10 cellular contexts compared by ENCODE assay signal in the genomic region with DNA sequence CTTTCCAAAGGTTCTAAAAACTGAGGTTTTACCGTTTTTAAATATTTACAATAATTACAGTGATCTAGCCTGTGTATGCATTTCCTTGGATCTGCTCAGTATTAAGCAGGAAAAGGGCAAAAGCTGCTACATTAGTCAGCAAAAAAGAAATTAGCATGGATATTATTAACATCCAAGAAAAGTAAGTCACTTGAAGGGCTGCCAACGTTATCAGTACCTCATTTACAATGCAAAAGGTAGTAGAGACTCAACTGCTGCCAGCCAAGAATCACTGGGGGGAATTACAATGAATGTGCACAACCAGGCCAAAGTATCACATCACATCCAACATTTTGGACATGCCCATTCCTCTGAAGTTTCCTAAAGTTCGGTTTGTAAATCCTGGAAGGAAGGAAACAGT. TPM values are rescaled to one million over a fixed set of nuclear protein-coding genes. Genes with fewer than 3 reads are reported as not detected.
DNase-seq lines count a peak whose midpoint lies in the region; ATAC-seq and TF ChIP-seq lines count a peak whose summit lies in the region.
"Had no signal": no experiment of that assay in that cellular context is flagged by ENCODE, and none has a peak within 500 bp of the region (broad histone marks: within the 10 kb centered on the region; RNA-seq: fewer than 3 reads in every experiment).

No MANE protein-coding gene starts in this region.

- TF ChIP-seq CTCF in dorsolateral prefrontal cortex (IDR thresholded peaks at IDR 0.05 in 54 of 56, conservative IDR thresholded peaks at IDR 0.05 in 2 of 56; ENCODE audit: low read depth in 1 of 56, partially characterized antibody in 56 of 56): no peak

- H3K4me1 Mint-ChIP-seq in stimulated activated naive CD8-positive, alpha-beta T cell treated with anti-CD3 and anti-CD28 coated beads, Interleukin-15, Interleukin-2, amounts not matched to agents 100 ng/mL and 50 ng/mL, for 24 hours (ENCODE audit: low read depth): peaks cover 24% of the 10 kb centered on the region
- peaks cover 13% of the 10 kb centered on the region for H3K4me1 Mint-ChIP-seq in activated CD4-positive, alpha-beta T cell treated with anti-CD3 and anti-CD28 coated beads for 36 hours

- H3K4me1 ChIP-seq in mucosa of rectum (ENCODE audit: control insufficient read depth in 2 of 2, insufficient read depth in 2 of 2, low read length in 2 of 2): peaks cover 28 to 59% of the 10 kb centered on the region in 2 donors

- CTCF ChIA-PET in activated CD4-positive, alpha-beta T cell treated with anti-CD3 and anti-CD28 coated beads for 36 hours (lab: Charles Lee): interaction anchor here (0.6 kb wide), 1 partner anchor 295 kb away, joined by 3 read pairs; no protein-coding TSS in a partner anchor

- DNase-seq in stimulated activated naive CD8-positive, alpha-beta T cell treated with anti-CD3 and anti-CD28 coated beads, Interleukin-15, Interleukin-2, amounts not matched to agents 100 U/mL and 50 U/mL, for 24 hours: no peak
- no peak for DNase-seq in dorsolateral prefrontal cortex
- DNase-seq in hepatic stellate cell (ENCODE audit: low spot score): no peak
- DNase-seq in activated effector memory CD4-positive, alpha-beta T cell treated with Interleukin-2 at 50 U/mL for 16 hours: no peak
- DNase-seq in activated CD4-positive, alpha-beta T cell treated with anti-CD3 and anti-CD28 coated beads for 36 hours: no peak
- DNase-seq: activated CD4-positive, alpha-beta memory T cell treated with anti-CD3 and anti-CD28 coated beads, Interleukin-2, amount 10 ng/mL, durations not matched to agents 7 days and 5 days; stimulated activated CD4-positive, alpha-beta T cell treated with anti-CD3 and anti-CD28 coated beads, Interleukin-12 subunit alpha, Interleukin-12 subunit beta, amount 100 ng/mL, for 4 hours had no signal

- H3K9me3 Mint-ChIP-seq in stimulated activated naive CD8-positive, alpha-beta T cell treated with anti-CD3 and anti-CD28 coated beads, Interleukin-15, Interleukin-2, amounts not matched to agents 100 ng/mL and 50 ng/mL, for 24 hours: no peaks in the 10 kb centered on the region
- H3K9me3 Mint-ChIP-seq in activated CD4-positive, alpha-beta T cell treated with anti-CD3 and anti-CD28 coated beads for 36 hours (ENCODE audit: low read depth): no peaks in the 10 kb centered on the region
- H3K9me3 Mint-ChIP-seq: activated CD4-positive, alpha-beta memory T cell treated with anti-CD3 and anti-CD28 coated beads, Interleukin-2, amount 10 ng/mL, durations not matched to agents 7 days and 5 days had no signal

- POLR2A ChIA-PET in activated CD4-positive, alpha-beta T cell treated with anti-CD3 and anti-CD28 coated beads for 36 hours (lab: Charles Lee): no interaction called here

- no peak overlapping the region for H3K27ac Mint-ChIP-seq in stimulated activated naive CD8-positive, alpha-beta T cell treated with anti-CD3 and anti-CD28 coated beads, Interleukin-15, Interleukin-2, amounts not matched to agents 100 ng/mL and 50 ng/mL, for 24 hours
- no peak overlapping the region for H3K27ac Mint-ChIP-seq in activated CD4-positive, alpha-beta T cell treated with anti-CD3 and anti-CD28 coated beads for 36 hours
- H3K27ac Mint-ChIP-seq: activated CD4-positive, alpha-beta memory T cell treated with anti-CD3 and anti-CD28 coated beads, Interleukin-2, amount 10 ng/mL, durations not matched to agents 7 days and 5 days had no signal

- H3K27ac ChIP-seq in dorsolateral prefrontal cortex (peak overlapping the region in 55 of 59 donors; percentile 32 to 100 (median 98)), mucosa of rectum (ENCODE audit: low read depth in 2 of 2, low read length in 2 of 2) (peak overlapping the region; percentile 93 to 95)

- no peaks in the 10 kb centered on the region for H3K9me3 ChIP-seq in mucosa of rectum (ENCODE audit: control insufficient read depth in 2 of 2, low read length in 2 of 2)

- H3K27me3 ChIP-seq in dorsolateral prefrontal cortex (no peaks in the 10 kb centered on the region), mucosa of rectum (ENCODE audit: control insufficient read depth in 2 of 2, insufficient read depth in 2 of 2, low read length in 2 of 2) (no peaks in the 10 kb centered on the region)

- H3K36me3 Mint-ChIP-seq in stimulated activated naive CD8-positive, alpha-beta T cell treated with anti-CD3 and anti-CD28 coated beads, Interleukin-15, Interleukin-2, amounts not matched to agents 100 ng/mL and 50 ng/mL, for 24 hours (ENCODE audit: low read depth): no peaks in the 10 kb centered on the region
- H3K36me3 Mint-ChIP-seq in activated CD4-positive, alpha-beta T cell treated with anti-CD3 and anti-CD28 coated beads for 36 hours (ENCODE audit: low read depth): peaks cover 2% of the 10 kb centered on the region

- H3K4me3 ChIP-seq in dorsolateral prefrontal cortex (peak overlapping the region; percentile 67 to 96 (median 88)), mucosa of rectum (ENCODE audit: low read length in 2 of 2) (peak overlapping the region; percentile 85 to 89)

- intact Hi-C loops in dorsolateral prefrontal cortex (cut with DNase I): loop anchor here (5.0 kb wide), 3 partner anchors 53 to 307 kb away; a partner anchor contains a TSS
- intact Hi-C loops in activated CD4-positive, alpha-beta T cell treated with anti-CD3 and anti-CD28 coated beads for 36 hours (cut with DNase I, micrococcal nuclease): no loop called here

- no peaks in the 10 kb centered on the region for H3K36me3 ChIP-seq in mucosa of rectum (ENCODE audit: control insufficient read depth in 2 of 2, insufficient read depth in 2 of 2, low read length in 2 of 2)

- H3K9ac ChIP-seq in mucosa of rectum (ENCODE audit: low read depth in 1 of 2, low read length in 2 of 2): peak overlapping the region; percentile 76 to 95

- no peak for ATAC-seq in stimulated activated naive CD8-positive, alpha-beta T cell treated with anti-CD3 and anti-CD28 coated beads, Interleukin-15, Interleukin-2, amounts not matched to agents 100 U/mL and 50 U/mL, for 24 hours
- no peak for ATAC-seq in HG03025 (IDR thresholded peaks at IDR 0.05; ENCODE audit: low FRiP score, unreplicated experiment)
- no peak for ATAC-seq in activated CD4-positive, alpha-beta T cell treated with anti-CD3 and anti-CD28 coated beads for 36 hours

- peaks cover 31% of the 10 kb centered on the region for H3K27me3 Mint-ChIP-seq in stimulated activated naive CD8-positive, alpha-beta T cell treated with anti-CD3 and anti-CD28 coated beads, Interleukin-15, Interleukin-2, amounts not matched to agents 100 ng/mL and 50 ng/mL, for 24 hours
- H3K27me3 Mint-ChIP-seq in activated CD4-positive, alpha-beta T cell treated with anti-CD3 and anti-CD28 coated beads for 36 hours: peaks cover 37% of the 10 kb centered on the region

- peak overlapping the region; percentile 84 for H3K4me3 Mint-ChIP-seq in stimulated activated naive CD8-positive, alpha-beta T cell treated with anti-CD3 and anti-CD28 coated beads, Interleukin-15, Interleukin-2, amounts not matched to agents 100 ng/mL and 50 ng/mL, for 24 hours
- H3K4me3 Mint-ChIP-seq in activated CD4-positive, alpha-beta T cell treated with anti-CD3 and anti-CD28 coated beads for 36 hours: no peak overlapping the region

RNA-seq across cellular contexts. Expression of a gene that starts 1.9 kb away (rescaled TPM):
- 100 to 1,000 TPM in 118 of 120 experiments, 10 to 100 TPM in 2; 91.8 to 419 (median 154) TPM for total RNA-seq in dorsolateral prefrontal cortex
- 1 to 10 TPM; 2.5 to 3.1 TPM for total RNA-seq in activated CD4-positive, alpha-beta T cell treated with anti-CD3 and anti-CD28 coated beads for 36 hours

Comparison
In these comparisons a context has a peak if more than half of its experiments do, and no peak if none do; other contexts are left out.
1. RNA of a gene that starts 1.9 kb away (total RNA-seq): 91.8 to 419 TPM in dorsolateral prefrontal cortex; 2.5 to 3.1 TPM in activated CD4-positive, alpha-beta T cell treated with anti-CD3 and anti-CD28 coated beads for 36 hours; every median in the first group is over 10 times any median in the second.
2. intact Hi-C loops: an anchor here in dorsolateral prefrontal cortex (5.0 kb wide); none called in activated CD4-positive, alpha-beta T cell treated with anti-CD3 and anti-CD28 coated beads for 36 hours.